ENCODE assay signal across 8 cellular contexts in genomic region chr12:50221228-50222008, GRCh38. TPM values are rescaled to one million over a fixed set of nuclear protein-coding genes. Genes with fewer than 3 reads are reported as not detected.
DNase-seq lines count a peak whose midpoint lies in the region; ATAC-seq and TF ChIP-seq lines count a peak whose summit lies in the region.

No MANE protein-coding gene starts in this region.

- H3K36me3 Mint-ChIP-seq in CD4-positive, alpha-beta T cell (ENCODE audit: low read depth) = no peaks in the 10 kb centered on the region
- no peaks in the 10 kb centered on the region for H3K36me3 Mint-ChIP-seq in neural progenitor cell

- DNase-seq in CD4-positive, alpha-beta T cell = no peak
- DNase-seq in HCEC 1CT = peak; percentile 88
- DNase-seq in NT2/D1 (ENCODE audit: low read depth, low spot score) = no peak
- DNase-seq in epidermal melanocyte (ENCODE audit: insufficient read length, low spot score) = peak; percentile 76
- peak; percentile 45 for DNase-seq in neural progenitor cell (ENCODE audit: low spot score)
- DNase-seq in activated CD8-positive, alpha-beta memory T cell treated with anti-CD3 and anti-CD28 coated beads, Interleukin-2, amount 50 U/mL, for 48 hours = no peak

- H3K27me3 Mint-ChIP-seq in CD4-positive, alpha-beta T cell = no peaks in the 10 kb centered on the region
- no peaks in the 10 kb centered on the region for H3K27me3 Mint-ChIP-seq in neural progenitor cell (ENCODE audit: insufficient read depth, low read depth)

- H3K27me3 ChIP-seq in CD4-positive, alpha-beta T cell (ENCODE audit: control insufficient read depth, insufficient read depth, low read length) = no peaks in the 10 kb centered on the region
- H3K27me3 ChIP-seq in NT2/D1 (ENCODE audit: insufficient read depth, insufficient read length) = no peaks in the 10 kb centered on the region
- H3K27me3 ChIP-seq in neural progenitor cell = no peaks in the 10 kb centered on the region

- H2AFZ ChIP-seq in neural progenitor cell (replicated peaks) = peak overlapping the region; percentile 51

- peak overlapping the region; percentile 82 for H3K4me2 ChIP-seq in neural progenitor cell

- H3K9ac ChIP-seq in NT2/D1 (ENCODE audit: insufficient read length, low read depth) (peak overlapping the region; percentile 81), neural progenitor cell (peak overlapping the region; percentile 9)

- no peaks in the 10 kb centered on the region for H3K9me3 ChIP-seq in CD4-positive, alpha-beta T cell (ENCODE audit: control insufficient read depth, low read length)
- H3K9me3 ChIP-seq in NT2/D1 (ENCODE audit: insufficient read depth, low read length) = no peaks in the 10 kb centered on the region
- H3K9me3 ChIP-seq in neural progenitor cell (ENCODE audit: low read depth) = no peaks in the 10 kb centered on the region

- peak overlapping the region; percentile 52 for H3K4me3 ChIP-seq in NT2/D1 (ENCODE audit: insufficient read length, low read depth)
- H3K4me3 ChIP-seq in neural progenitor cell = peak overlapping the region; percentile 48

- H3K4me3 Mint-ChIP-seq in CD4-positive, alpha-beta T cell = no peak overlapping the region
- no peak overlapping the region for H3K4me3 Mint-ChIP-seq in neural progenitor cell

- TF ChIP-seq CTCF in CD4-positive, alpha-beta T cell (IDR thresholded peaks at IDR 0.05) = no peak
- no peak for TF ChIP-seq CTCF in neural progenitor cell (IDR thresholded peaks at IDR 0.05)

- no peaks in the 10 kb centered on the region for H3K9me3 Mint-ChIP-seq in CD4-positive, alpha-beta T cell
- no peaks in the 10 kb centered on the region for H3K9me3 Mint-ChIP-seq in neural progenitor cell

- no peak for ATAC-seq in CD4-positive, alpha-beta T cell (ENCODE audit: poor library complexity)
- no peak for ATAC-seq in GM18519 (IDR thresholded peaks at IDR 0.05; ENCODE audit: low FRiP score, unreplicated experiment)
- ATAC-seq in GM19467 (IDR thresholded peaks at IDR 0.05; ENCODE audit: unreplicated experiment) = no peak

- H3K79me2 ChIP-seq in neural progenitor cell (ENCODE audit: low read depth) = peaks cover 13% of the 10 kb centered on the region

- peaks cover 42% of the 10 kb centered on the region for H3F3A ChIP-seq in neural progenitor cell (ENCODE audit: low read depth)

- H3K27ac Mint-ChIP-seq in CD4-positive, alpha-beta T cell = no peak overlapping the region
- H3K27ac Mint-ChIP-seq in neural progenitor cell = no peak overlapping the region

- POLR2A ChIA-PET in CD4-positive, alpha-beta T cell (lab: Charles Lee) = interaction anchor here (0.6 to 4.6 kb wide), 10 partner anchors 9 to 136 kb away, joined by 3 to 57 read pairs (median 5); partner anchors contain the start of genes CERS5, COX14, LIMA1 and SMARCD1

- intact Hi-C loops in CD4-positive, alpha-beta T cell (cut with DNase I, micrococcal nuclease) = loop anchor here (5.0 kb wide), 2 partner anchors 61 to 181 kb away; partner anchors contain the start of genes LIMA1 (in 2 of the 2) and LARP4 (in 1 of the 2)

- peaks cover 30% of the 10 kb centered on the region for H3K4me1 Mint-ChIP-seq in CD4-positive, alpha-beta T cell (ENCODE audit: low read depth)
- H3K4me1 Mint-ChIP-seq in neural progenitor cell = peaks cover 20% of the 10 kb centered on the region

- H3K27ac ChIP-seq in CD4-positive, alpha-beta T cell (ENCODE audit: low read depth, low read length) = peak overlapping the region; percentile 51
- peak overlapping the region; percentile 66 for H3K27ac ChIP-seq in neural progenitor cell

- H3K4me1 ChIP-seq in NT2/D1 (ENCODE audit: insufficient read depth, insufficient read length) (no peaks in the 10 kb centered on the region), neural progenitor cell (peaks cover 38% of the 10 kb centered on the region)

- H3K36me3 ChIP-seq in NT2/D1 (ENCODE audit: insufficient read depth, insufficient read length, low read length) (peaks cover 14% of the 10 kb centered on the region), neural progenitor cell (no peaks in the 10 kb centered on the region)

- no peaks in the 10 kb centered on the region for H4K20me1 ChIP-seq in neural progenitor cell (ENCODE audit: low read depth)

- CTCF ChIA-PET in CD4-positive, alpha-beta T cell (lab: Charles Lee) = interaction anchor here (0.9 to 2.1 kb wide), 4 partner anchors 10 to 276 kb away, joined by 3 to 8 read pairs (median 4); partner anchors contain the start of gene COX14

RNA-seq across cellular contexts. Expression of gene CERS5, which starts 54.2 kb away (rescaled TPM):
- 10 to 100 TPM; 42.3 to 44.5 TPM for total RNA-seq in CD4-positive, alpha-beta T cell
- 44.2 and 48.0 TPM in 2 replicates for total RNA-seq in neural progenitor cell (ENCODE audit: low replicate concordance)

Comparison
In these comparisons a context has a peak if more than half of its experiments do, and no peak if none do; other contexts are left out.
1. DNase-seq: peak in HCEC 1CT (single experiment), epidermal melanocyte (single experiment) and neural progenitor cell (single experiment); none in CD4-positive, alpha-beta T cell (0 of 10), NT2/D1 (single experiment) and activated CD8-positive, alpha-beta memory T cell treated with anti-CD3 and anti-CD28 coated beads, Interleukin-2, amount 50 U/mL, for 48 hours (single experiment).